Comparison of ENCODE assay signal across 1 cellular context in the genomic region with DNA sequence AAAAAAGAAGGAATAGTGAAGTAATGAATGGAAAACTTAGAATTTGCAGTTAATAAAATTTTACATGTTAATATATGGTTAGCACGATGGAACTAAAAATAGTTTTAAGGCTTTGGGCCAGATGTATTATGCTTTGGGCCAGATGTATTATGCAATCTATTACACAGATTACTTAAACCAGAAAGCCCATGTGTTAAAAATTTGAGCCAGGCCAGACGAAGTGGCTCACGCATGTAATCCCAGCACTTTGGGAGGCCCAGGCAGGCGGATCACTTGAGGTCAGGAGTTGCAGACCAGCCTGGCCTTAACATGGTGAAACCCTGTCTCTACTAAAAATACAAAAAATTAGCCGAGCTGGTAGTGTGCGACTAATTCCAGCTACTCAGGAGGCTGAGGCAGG.
TF ChIP-seq lines count a peak whose summit lies in the region.

No MANE protein-coding gene starts in this region.

TF ChIP-seq in SK-N-SH, 30 proteins besides CTCF, POLR2A, EP300 and RAD21 (continued from another document):
- TF ChIP-seq, protein P1, sequence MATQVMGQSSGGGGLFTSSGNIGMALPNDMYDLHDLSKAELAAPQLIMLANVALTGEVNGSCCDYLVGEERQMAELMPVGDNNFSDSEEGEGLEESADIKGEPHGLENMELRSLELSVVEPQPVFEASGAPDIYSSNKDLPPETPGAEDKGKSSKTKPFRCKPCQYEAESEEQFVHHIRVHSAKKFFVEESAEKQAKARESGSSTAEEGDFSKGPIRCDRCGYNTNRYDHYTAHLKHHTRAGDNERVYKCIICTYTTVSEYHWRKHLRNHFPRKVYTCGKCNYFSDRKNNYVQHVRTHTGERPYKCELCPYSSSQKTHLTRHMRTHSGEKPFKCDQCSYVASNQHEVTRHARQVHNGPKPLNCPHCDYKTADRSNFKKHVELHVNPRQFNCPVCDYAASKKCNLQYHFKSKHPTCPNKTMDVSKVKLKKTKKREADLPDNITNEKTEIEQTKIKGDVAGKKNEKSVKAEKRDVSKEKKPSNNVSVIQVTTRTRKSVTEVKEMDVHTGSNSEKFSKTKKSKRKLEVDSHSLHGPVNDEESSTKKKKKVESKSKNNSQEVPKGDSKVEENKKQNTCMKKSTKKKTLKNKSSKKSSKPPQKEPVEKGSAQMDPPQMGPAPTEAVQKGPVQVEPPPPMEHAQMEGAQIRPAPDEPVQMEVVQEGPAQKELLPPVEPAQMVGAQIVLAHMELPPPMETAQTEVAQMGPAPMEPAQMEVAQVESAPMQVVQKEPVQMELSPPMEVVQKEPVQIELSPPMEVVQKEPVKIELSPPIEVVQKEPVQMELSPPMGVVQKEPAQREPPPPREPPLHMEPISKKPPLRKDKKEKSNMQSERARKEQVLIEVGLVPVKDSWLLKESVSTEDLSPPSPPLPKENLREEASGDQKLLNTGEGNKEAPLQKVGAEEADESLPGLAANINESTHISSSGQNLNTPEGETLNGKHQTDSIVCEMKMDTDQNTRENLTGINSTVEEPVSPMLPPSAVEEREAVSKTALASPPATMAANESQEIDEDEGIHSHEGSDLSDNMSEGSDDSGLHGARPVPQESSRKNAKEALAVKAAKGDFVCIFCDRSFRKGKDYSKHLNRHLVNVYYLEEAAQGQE (IDR thresholded peaks at IDR 0.05; ENCODE audit: low read depth, low read length), result no peak
- TF ChIP-seq SMC3 (IDR thresholded peaks at IDR 0.05; ENCODE audit: low read depth, low read length), result no peak
- TF ChIP-seq, protein P2, sequence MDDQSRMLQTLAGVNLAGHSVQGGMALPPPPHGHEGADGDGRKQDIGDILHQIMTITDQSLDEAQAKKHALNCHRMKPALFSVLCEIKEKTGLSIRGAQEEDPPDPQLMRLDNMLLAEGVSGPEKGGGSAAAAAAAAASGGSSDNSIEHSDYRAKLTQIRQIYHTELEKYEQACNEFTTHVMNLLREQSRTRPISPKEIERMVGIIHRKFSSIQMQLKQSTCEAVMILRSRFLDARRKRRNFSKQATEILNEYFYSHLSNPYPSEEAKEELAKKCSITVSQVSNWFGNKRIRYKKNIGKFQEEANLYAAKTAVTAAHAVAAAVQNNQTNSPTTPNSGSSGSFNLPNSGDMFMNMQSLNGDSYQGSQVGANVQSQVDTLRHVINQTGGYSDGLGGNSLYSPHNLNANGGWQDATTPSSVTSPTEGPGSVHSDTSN (IDR thresholded peaks at IDR 0.05), result no peak
